In the genomic region with DNA sequence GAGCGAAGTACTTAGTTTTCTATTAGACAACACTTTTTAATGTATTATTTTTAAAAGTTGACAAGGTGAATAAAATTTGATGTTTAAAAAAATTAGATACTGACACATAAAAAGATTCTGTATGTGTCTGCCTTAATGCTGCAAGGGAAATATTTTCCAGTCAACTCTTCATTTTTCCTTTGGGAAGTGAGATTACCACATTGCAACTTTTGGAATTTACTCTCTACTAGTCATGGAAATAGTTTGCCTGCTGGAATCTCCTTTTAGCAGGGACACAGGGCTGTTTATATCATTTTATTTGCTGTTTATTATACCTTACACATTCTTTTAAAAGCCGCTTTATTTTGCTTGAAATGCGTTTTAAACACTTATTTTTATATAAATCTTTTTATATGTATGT, we compare ENCODE assay signal across 24 cellular contexts.
A peak's percentile ranks its signal among the peaks of the same experiment; 100 is the strongest.
DNase-seq lines count a peak whose midpoint lies in the region; ATAC-seq and TF ChIP-seq lines count a peak whose summit lies in the region.
"Had no signal": no experiment of that assay in that cellular context is flagged by ENCODE, and none has a peak within 500 bp of the region (broad histone marks: within the 10 kb centered on the region; RNA-seq: fewer than 3 reads in every experiment).

No MANE protein-coding gene starts in this region.

- TF ChIP-seq CTCF in cardiac muscle cell (IDR thresholded peaks at IDR 0.05; ENCODE audit: low read depth, low read length): no peak
- TF ChIP-seq CTCF in right atrium auricular region (IDR thresholded peaks at IDR 0.05): no peak
- no peak for TF ChIP-seq CTCF in foreskin keratinocyte (conservative IDR thresholded peaks at IDR 0.05)

- H3K27ac ChIP-seq in cardiac muscle cell (peak overlapping the region; percentile 90), right atrium auricular region (peak overlapping the region in 1 of 2 donors; percentile 50), foreskin keratinocyte (peak overlapping the region; percentile 77), subcutaneous abdominal adipose tissue (ENCODE audit: low read depth, low read length) (peak overlapping the region; percentile 52)

- peaks cover 32% of the 10 kb centered on the region for H3K4me1 ChIP-seq in cardiac muscle cell (ENCODE audit: low read depth)
- peaks cover 0 to 8% of the 10 kb centered on the region in 2 donors for H3K4me1 ChIP-seq in right atrium auricular region
- H3K4me1 ChIP-seq in adipocyte (ENCODE audit: control insufficient read depth, insufficient read depth, low read length): peaks cover 29% of the 10 kb centered on the region
- H3K4me1 ChIP-seq in foreskin keratinocyte: peaks cover 28% of the 10 kb centered on the region
- peaks cover 0 to 10% (median 5%) of the 10 kb centered on the region in 5 donors for H3K4me1 ChIP-seq in subcutaneous abdominal adipose tissue (ENCODE audit: control insufficient read depth in 5 of 5, insufficient read depth in 5 of 5, low read length in 5 of 5)

- no peak overlapping the region for H3K27ac Mint-ChIP-seq in naive thymus-derived CD8-positive, alpha-beta T cell
- H3K27ac Mint-ChIP-seq: activated naive CD4-positive, alpha-beta T cell treated with anti-CD3 and anti-CD28 coated beads, Interleukin-2, amount 50 U/mL, for 24 hours; activated T-helper 17 cell treated with anti-CD3 and anti-CD28 coated beads, Interleukin-2, amount 50 U/mL, for 72 hours; B cell; CD8-positive, alpha-beta memory T cell; stimulated activated naive CD8-positive, alpha-beta T cell treated with anti-CD3 and anti-CD28 coated beads, Interleukin-15, Interleukin-2, amounts not matched to agents 100 ng/mL and 50 ng/mL, for 24 hours had no signal

- peak overlapping the region; percentile 6 for H3K9ac ChIP-seq in adipocyte (ENCODE audit: low read length)
- no peak overlapping the region for H3K9ac ChIP-seq in subcutaneous abdominal adipose tissue (ENCODE audit: low read length in 5 of 5)

- no peaks in the 10 kb centered on the region for H3K27me3 ChIP-seq in cardiac muscle cell
- no peaks in the 10 kb centered on the region for H3K27me3 ChIP-seq in right atrium auricular region
- H3K27me3 ChIP-seq in adipocyte (replicated peaks; ENCODE audit: control insufficient read depth, insufficient read depth, low read length): no peaks in the 10 kb centered on the region
- H3K27me3 ChIP-seq in foreskin keratinocyte: no peaks in the 10 kb centered on the region
- H3K27me3 ChIP-seq in subcutaneous abdominal adipose tissue (ENCODE audit: control insufficient read depth in 5 of 5, insufficient read depth in 4 of 5, low read length in 5 of 5): no peaks in the 10 kb centered on the region
- H3K27me3 ChIP-seq: MG63 had no signal

- H3K36me3 Mint-ChIP-seq in naive thymus-derived CD8-positive, alpha-beta T cell: no peaks in the 10 kb centered on the region
- H3K36me3 Mint-ChIP-seq: activated naive CD4-positive, alpha-beta T cell treated with anti-CD3 and anti-CD28 coated beads, Interleukin-2, amount 50 U/mL, for 24 hours; CD8-positive, alpha-beta memory T cell had no signal

- POLR2A ChIA-PET in naive thymus-derived CD8-positive, alpha-beta T cell (lab: Charles Lee): no interaction called here

- ATAC-seq in foreskin keratinocyte (no peak), HG03565 (IDR thresholded peaks at IDR 0.05; ENCODE audit: unreplicated experiment) (no peak), HG03139 (IDR thresholded peaks at IDR 0.05; ENCODE audit: unreplicated experiment) (no peak)
- ATAC-seq in naive thymus-derived CD8-positive, alpha-beta T cell: no peak
- ATAC-seq: activated CD4-positive, CD25-positive, alpha-beta regulatory T cell treated with anti-CD3 and anti-CD28 coated beads, Interleukin-2, amount 50 U/mL, for 24 hours; activated T-helper 17 cell treated with anti-CD3 and anti-CD28 coated beads, Interleukin-2, amount 50 U/mL, for 72 hours had no signal

- H3K4me3 Mint-ChIP-seq in naive thymus-derived CD8-positive, alpha-beta T cell: no peak overlapping the region
- H3K4me3 Mint-ChIP-seq: activated naive CD4-positive, alpha-beta T cell treated with anti-CD3 and anti-CD28 coated beads, Interleukin-2, amount 50 U/mL, for 24 hours; activated T-helper 17 cell treated with anti-CD3 and anti-CD28 coated beads, Interleukin-2, amount 50 U/mL, for 72 hours; B cell; CD8-positive, alpha-beta memory T cell; stimulated activated naive CD8-positive, alpha-beta T cell treated with anti-CD3 and anti-CD28 coated beads, Interleukin-15, Interleukin-2, amounts not matched to agents 100 ng/mL and 50 ng/mL, for 24 hours had no signal

- no peak overlapping the region for H3K4me3 ChIP-seq in cardiac muscle cell
- H3K4me3 ChIP-seq in right atrium auricular region: no peak overlapping the region
- no peak overlapping the region for H3K4me3 ChIP-seq in adipocyte (ENCODE audit: low read length)
- no peak overlapping the region for H3K4me3 ChIP-seq in subcutaneous abdominal adipose tissue (ENCODE audit: low read depth in 1 of 5, low read length in 5 of 5)
- H3K4me3 ChIP-seq: lung, MG63 had no signal

- no peaks in the 10 kb centered on the region for H3K27me3 Mint-ChIP-seq in naive thymus-derived CD8-positive, alpha-beta T cell
- H3K27me3 Mint-ChIP-seq: activated naive CD4-positive, alpha-beta T cell treated with anti-CD3 and anti-CD28 coated beads, Interleukin-2, amount 50 U/mL, for 24 hours; activated T-helper 17 cell treated with anti-CD3 and anti-CD28 coated beads, Interleukin-2, amount 50 U/mL, for 72 hours; B cell; CD8-positive, alpha-beta memory T cell; stimulated activated naive CD8-positive, alpha-beta T cell treated with anti-CD3 and anti-CD28 coated beads, Interleukin-15, Interleukin-2, amounts not matched to agents 100 ng/mL and 50 ng/mL, for 24 hours had no signal

- H3K9me3 ChIP-seq in cardiac muscle cell (ENCODE audit: low read depth) (no peaks in the 10 kb centered on the region), right atrium auricular region (no peaks in the 10 kb centered on the region), adipocyte (ENCODE audit: control insufficient read depth, low read length) (no peaks in the 10 kb centered on the region), subcutaneous abdominal adipose tissue (ENCODE audit: control insufficient read depth in 5 of 5, low read length in 5 of 5) (peaks cover 0 to 3% (median 0%) of the 10 kb centered on the region in 5 donors)
- H3K9me3 ChIP-seq: MG63 had no signal

- DNase-seq in cardiac muscle cell (ENCODE audit: low read depth in 1 of 2, low spot score in 1 of 2) (peak in 1 of 2 donors; percentile 42), right atrium auricular region (ENCODE audit: low spot score) (no peak), adipocyte (ENCODE audit: low read depth) (peak; percentile 32), foreskin keratinocyte (no peak)
- DNase-seq in naive thymus-derived CD8-positive, alpha-beta T cell: no peak
- DNase-seq: 8988T; activated CD4-positive, alpha-beta T cell treated with anti-CD3 and anti-CD28 coated beads, Interleukin-2, amount 50 U/mL, for 48 hours; CD8-positive, alpha-beta memory T cell; DMS153; KBM-7; MG63; NCI-H1105 treated with DMSO at 0.1 percent for 48 hours; NCI-H2029 treated with DMSO at 0.1 percent for 48 hours; NCI-H226; T-helper 1 cell had no signal

- H3K36me3 ChIP-seq in cardiac muscle cell (no peaks in the 10 kb centered on the region), right atrium auricular region (no peaks in the 10 kb centered on the region), adipocyte (ENCODE audit: control insufficient read depth, insufficient read depth, low read length, severe bottlenecking) (no peaks in the 10 kb centered on the region), subcutaneous abdominal adipose tissue (ENCODE audit: control insufficient read depth in 5 of 5, insufficient read depth in 5 of 5, low read length in 5 of 5) (peaks cover 0 to 9% (median 0%) of the 10 kb centered on the region in 5 donors)

- H3K9me3 Mint-ChIP-seq in naive thymus-derived CD8-positive, alpha-beta T cell: peaks cover 0 to 8% (median 0%) of the 10 kb centered on the region in 9 donors
- H3K9me3 Mint-ChIP-seq: activated naive CD4-positive, alpha-beta T cell treated with anti-CD3 and anti-CD28 coated beads, Interleukin-2, amount 50 U/mL, for 24 hours; activated T-helper 17 cell treated with anti-CD3 and anti-CD28 coated beads, Interleukin-2, amount 50 U/mL, for 72 hours; stimulated activated naive CD8-positive, alpha-beta T cell treated with anti-CD3 and anti-CD28 coated beads, Interleukin-15, Interleukin-2, amounts not matched to agents 100 ng/mL and 50 ng/mL, for 24 hours had no signal

- no peaks in the 10 kb centered on the region for H3K4me1 Mint-ChIP-seq in naive thymus-derived CD8-positive, alpha-beta T cell
- H3K4me1 Mint-ChIP-seq: activated naive CD4-positive, alpha-beta T cell treated with anti-CD3 and anti-CD28 coated beads, Interleukin-2, amount 50 U/mL, for 24 hours; activated T-helper 17 cell treated with anti-CD3 and anti-CD28 coated beads, Interleukin-2, amount 50 U/mL, for 72 hours; CD8-positive, alpha-beta memory T cell had no signal
